22 cellular contexts compared by ENCODE assay signal in genomic region chr14:93727039-93727740, GRCh38.
"Had no signal": no experiment of that assay in that cellular context is flagged by ENCODE, and none has a peak within 500 bp of the region (broad histone marks: within the 10 kb centered on the region; RNA-seq: fewer than 3 reads in every experiment).

No MANE protein-coding gene starts in this region.

- H3K4me1 ChIP-seq: esophagus squamous epithelium, gastroesophageal sphincter, left ventricle myocardium inferior, pancreas, prostate gland, transverse colon had no signal

- H3K27me3 Mint-ChIP-seq: stimulated activated naive B cell treated with anti-CD40 and anti-IgM and Interleukin-4, amounts not matched to agents 10 μg/mL and 1 μg/mL and 100 μg/mL, for 72 hours; stimulated activated naive CD8-positive, alpha-beta T cell treated with anti-CD3 and anti-CD28 coated beads, Interleukin-15, amount 100 ng/mL, for 72 hours had no signal

- H3K4me3 ChIP-seq: esophagus squamous epithelium, gastroesophageal sphincter, left ventricle myocardium inferior, lung, pancreas, prostate gland, thoracic aorta, transverse colon had no signal

- H3K27me3 ChIP-seq: esophagus squamous epithelium, gastroesophageal sphincter, pancreas, transverse colon had no signal

- H3K9me3 ChIP-seq: esophagus squamous epithelium, gastroesophageal sphincter, left ventricle myocardium inferior, pancreas, prostate gland, thoracic aorta, transverse colon had no signal

- H3K36me3 Mint-ChIP-seq: immature natural killer cell; naive B cell; stimulated activated naive B cell treated with anti-CD40 and anti-IgM and Interleukin-4, amounts not matched to agents 10 μg/mL and 1 μg/mL and 100 μg/mL, for 72 hours had no signal

- H3K4me1 Mint-ChIP-seq: immature natural killer cell; naive B cell; stimulated activated naive B cell treated with anti-CD40 and anti-IgM and Interleukin-4, amounts not matched to agents 10 μg/mL and 1 μg/mL and 100 μg/mL, for 72 hours; stimulated activated naive CD8-positive, alpha-beta T cell treated with anti-CD3 and anti-CD28 coated beads, Interleukin-15, amount 100 ng/mL, for 72 hours had no signal

- H3K9me3 Mint-ChIP-seq: dendritic cell treated with granulocyte-macrophage colony-stimulating factor and Interleukin-4, amounts not matched to agents 40 ng/mL and 50 ng/mL, for 4 days had no signal

- DNase-seq: effector memory CD8-positive, alpha-beta T cell; esophagus squamous epithelium; foreskin fibroblast; immature natural killer cell; kidney; left cardiac atrium; left ventricle myocardium inferior; mesendoderm; naive B cell; nucleus accumbens; stimulated activated CD4-positive, alpha-beta T cell treated with anti-CD3 and anti-CD28 coated beads, Interleukin-2, amount 100 ng/mL, for 24 hours; stimulated activated CD4-positive, alpha-beta T cell treated with anti-CD3 and anti-CD28 coated beads, Interleukin-4, amount 100 ng/mL, for 4 hours; stimulated activated naive B cell treated with anti-CD40 and anti-IgM and Interleukin-4, amounts not matched to agents 10 μg/mL and 1 μg/mL and 100 μg/mL, for 72 hours; stimulated activated naive CD8-positive, alpha-beta T cell treated with anti-CD3 and anti-CD28 coated beads, Interleukin-15, amount 100 ng/mL, for 72 hours; transverse colon had no signal

- H3K4me3 Mint-ChIP-seq: dendritic cell treated with granulocyte-macrophage colony-stimulating factor and Interleukin-4, amounts not matched to agents 40 ng/mL and 50 ng/mL, for 4 days; effector memory CD8-positive, alpha-beta T cell; immature natural killer cell; neural crest cell; stimulated activated naive B cell treated with anti-CD40 and anti-IgM and Interleukin-4, amounts not matched to agents 10 μg/mL and 1 μg/mL and 100 μg/mL, for 72 hours; stimulated activated naive CD8-positive, alpha-beta T cell treated with anti-CD3 and anti-CD28 coated beads, Interleukin-15, amount 100 ng/mL, for 72 hours had no signal

- H3K27ac Mint-ChIP-seq: dendritic cell treated with granulocyte-macrophage colony-stimulating factor and Interleukin-4, amounts not matched to agents 40 ng/mL and 50 ng/mL, for 4 days; effector memory CD8-positive, alpha-beta T cell; immature natural killer cell; naive B cell; stimulated activated naive B cell treated with anti-CD40 and anti-IgM and Interleukin-4, amounts not matched to agents 10 μg/mL and 1 μg/mL and 100 μg/mL, for 72 hours; stimulated activated naive CD8-positive, alpha-beta T cell treated with anti-CD3 and anti-CD28 coated beads, Interleukin-15, amount 100 ng/mL, for 72 hours had no signal

- H3K27ac ChIP-seq: esophagus squamous epithelium, gastroesophageal sphincter, left ventricle myocardium inferior, pancreas, prostate gland, thoracic aorta, transverse colon had no signal

- H3K36me3 ChIP-seq: esophagus squamous epithelium, left ventricle myocardium inferior, pancreas, prostate gland, thoracic aorta, transverse colon had no signal
